ENCODE assay signal across 1 cellular context in genomic region chr4:145935253-145936141, GRCh38.
A peak's percentile ranks its signal among the peaks of the same experiment; 100 is the strongest.
TF ChIP-seq lines count a peak whose summit lies in the region.

No MANE protein-coding gene starts in this region.

TF ChIP-seq in HepG2, 621 proteins besides CTCF, POLR2A, EP300 and RAD21 (continued from another document):
- peak; percentile 36; the same call in 1 of the 2 replicates for TF ChIP-seq THRA (CRISPR knock-in tag; IDR thresholded peaks at IDR 0.05; ENCODE audit: borderline replicate concordance)
- TF ChIP-seq PITX1 (CRISPR knock-in tag; IDR thresholded peaks at IDR 0.05), result 0 out of 2 replicates have a peak, but pooled peaks have one; percentile 11
- TF ChIP-seq BCL6 (CRISPR knock-in tag; IDR thresholded peaks at IDR 0.05), result peak; percentile 67
- TF ChIP-seq MAX (IDR thresholded peaks at IDR 0.05), result peak; percentile 12; the same call in 1 of the 2 replicates
- no peak for TF ChIP-seq ZNF670 (CRISPR knock-in tag; IDR thresholded peaks at IDR 0.05; ENCODE audit: borderline replicate concordance)
- TF ChIP-seq HNF4A (CRISPR knock-in tag; IDR thresholded peaks at IDR 0.05), result peak; percentile 34; the same call in 1 of the 2 replicates
- TF ChIP-seq ZNF3 (CRISPR knock-in tag; IDR thresholded peaks at IDR 0.05), result no peak
- no peak; the same call in 1 of the 2 replicates for TF ChIP-seq ZNF614 (CRISPR knock-in tag; IDR thresholded peaks at IDR 0.05; ENCODE audit: borderline replicate concordance)
- TF ChIP-seq KMT2A (CRISPR knock-in tag; IDR thresholded peaks at IDR 0.05), result peak; percentile 34; the same call in 1 of the 2 replicates
- TF ChIP-seq KMT2B (CRISPR knock-in tag; IDR thresholded peaks at IDR 0.05), result 0 out of 2 replicates have a peak, but pooled peaks have one; percentile 44
- no peak for TF ChIP-seq NR0B2 (CRISPR knock-in tag; IDR thresholded peaks at IDR 0.05)
- no peak for TF ChIP-seq TAF1 (CRISPR knock-in tag; IDR thresholded peaks at IDR 0.05)
- peak; percentile 89 for TF ChIP-seq RARA (CRISPR knock-in tag; IDR thresholded peaks at IDR 0.05)
- TF ChIP-seq SALL1 (CRISPR knock-in tag; IDR thresholded peaks at IDR 0.05), result peak; percentile 49; the same call in 1 of the 2 replicates
- 0 out of 2 replicates have a peak, but pooled peaks have one; percentile 31 for TF ChIP-seq ZNF605 (CRISPR knock-in tag; IDR thresholded peaks at IDR 0.05)
- no peak for TF ChIP-seq PLRG1 (conservative IDR thresholded peaks at IDR 0.05)
- no peak for TF ChIP-seq ZMYM4 (CRISPR knock-in tag; IDR thresholded peaks at IDR 0.05)
- peak; percentile 55; the same call in 1 of the 2 replicates for TF ChIP-seq RXRB (CRISPR knock-in tag; IDR thresholded peaks at IDR 0.05; ENCODE audit: borderline replicate concordance)
- TF ChIP-seq NR2F6 (IDR thresholded peaks at IDR 0.05), result peak; percentile 95
- peak; percentile 98 for TF ChIP-seq NR2F6 (CRISPR knock-in tag; IDR thresholded peaks at IDR 0.05)
- TF ChIP-seq RAD51 (IDR thresholded peaks at IDR 0.05; ENCODE audit: borderline replicate concordance), result no peak
- no peak for TF ChIP-seq YEATS2 (CRISPR knock-in tag; IDR thresholded peaks at IDR 0.05; ENCODE audit: borderline replicate concordance)
- TF ChIP-seq CBX2 (IDR thresholded peaks at IDR 0.05; ENCODE audit: low read depth, low read length), result no peak
- TF ChIP-seq CBX2 (CRISPR knock-in tag; IDR thresholded peaks at IDR 0.05; ENCODE audit: low read depth), result no peak
- no peak for TF ChIP-seq ZBTB38 (CRISPR knock-in tag; IDR thresholded peaks at IDR 0.05)
- TF ChIP-seq, protein P1, sequence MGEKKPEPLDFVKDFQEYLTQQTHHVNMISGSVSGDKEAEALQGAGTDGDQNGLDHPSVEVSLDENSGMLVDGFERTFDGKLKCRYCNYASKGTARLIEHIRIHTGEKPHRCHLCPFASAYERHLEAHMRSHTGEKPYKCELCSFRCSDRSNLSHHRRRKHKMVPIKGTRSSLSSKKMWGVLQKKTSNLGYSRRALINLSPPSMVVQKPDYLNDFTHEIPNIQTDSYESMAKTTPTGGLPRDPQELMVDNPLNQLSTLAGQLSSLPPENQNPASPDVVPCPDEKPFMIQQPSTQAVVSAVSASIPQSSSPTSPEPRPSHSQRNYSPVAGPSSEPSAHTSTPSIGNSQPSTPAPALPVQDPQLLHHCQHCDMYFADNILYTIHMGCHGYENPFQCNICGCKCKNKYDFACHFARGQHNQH (CRISPR knock-in tag; IDR thresholded peaks at IDR 0.05), result no peak
- no peak for TF ChIP-seq KLF15 (CRISPR knock-in tag; IDR thresholded peaks at IDR 0.05; ENCODE audit: borderline replicate concordance)
